9 cellular contexts compared by ENCODE assay signal in the genomic region with DNA sequence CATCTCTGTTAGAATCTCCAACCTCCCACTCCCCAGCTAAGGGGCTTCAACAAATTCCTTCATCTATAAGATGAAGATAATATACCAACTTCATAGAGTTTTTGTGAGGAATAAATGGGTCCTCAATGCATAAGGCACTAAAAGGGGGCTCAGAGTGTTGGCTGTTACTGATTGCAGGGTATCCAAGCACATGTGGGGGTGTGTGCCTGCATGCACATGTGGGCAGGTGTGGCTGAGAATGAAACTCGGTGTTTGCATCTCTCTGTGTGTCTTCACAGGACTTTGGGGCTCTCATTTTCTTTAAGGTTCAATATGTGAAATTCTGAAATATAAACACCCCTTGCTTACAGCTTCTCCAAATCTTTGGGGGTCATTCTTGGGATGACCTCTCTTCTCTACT. TPM values are rescaled to one million over a fixed set of nuclear protein-coding genes. Genes with fewer than 3 reads are reported as not detected.
DNase-seq lines count a peak whose midpoint lies in the region; ATAC-seq and TF ChIP-seq lines count a peak whose summit lies in the region.
"Had no signal": no experiment of that assay in that cellular context is flagged by ENCODE, and none has a peak within 500 bp of the region (broad histone marks: within the 10 kb centered on the region; RNA-seq: fewer than 3 reads in every experiment).

No MANE protein-coding gene starts in this region.

- ATAC-seq in GM18907 (IDR thresholded peaks at IDR 0.05; ENCODE audit: unreplicated experiment) (peak; percentile 33), HG02885 (IDR thresholded peaks at IDR 0.05; ENCODE audit: poor library complexity, unreplicated experiment) (peak; percentile 33), HG03565 (IDR thresholded peaks at IDR 0.05; ENCODE audit: unreplicated experiment) (no peak)

- no peaks in the 10 kb centered on the region for H3K9me3 ChIP-seq in subcutaneous abdominal adipose tissue (ENCODE audit: control insufficient read depth in 5 of 5, low read length in 5 of 5)

- no peaks in the 10 kb centered on the region for H3K27me3 ChIP-seq in subcutaneous abdominal adipose tissue (ENCODE audit: control insufficient read depth in 5 of 5, insufficient read depth in 4 of 5, low read length in 5 of 5)

- no peaks in the 10 kb centered on the region for H3K36me3 Mint-ChIP-seq in chondrocyte (ENCODE audit: low read depth)

- no peaks in the 10 kb centered on the region for H3K27me3 Mint-ChIP-seq in chondrocyte (ENCODE audit: low read depth)

- H3K4me1 Mint-ChIP-seq in chondrocyte (ENCODE audit: low read depth): peaks cover 18% of the 10 kb centered on the region

- peak overlapping the region; percentile 66 for H3K27ac Mint-ChIP-seq in chondrocyte (ENCODE audit: unreplicated experiment)

- no peaks in the 10 kb centered on the region for H3K36me3 ChIP-seq in subcutaneous abdominal adipose tissue (ENCODE audit: control insufficient read depth in 5 of 5, insufficient read depth in 5 of 5, low read length in 5 of 5)

- no peak overlapping the region for H3K4me3 ChIP-seq in subcutaneous abdominal adipose tissue (ENCODE audit: low read depth in 1 of 5, low read length in 5 of 5)

- no peaks in the 10 kb centered on the region for H3K9me3 Mint-ChIP-seq in chondrocyte (ENCODE audit: low read depth)

- no peak for DNase-seq in chondrocyte (ENCODE audit: low spot score)
- DNase-seq in EL: no peak
- no peak for DNase-seq in NCI-H187 treated with DMSO at 0.1 percent for 48 hours (lab: John Stamatoyannopoulos, UW)
- DNase-seq: activated CD4-positive, alpha-beta T cell treated with anti-CD3 and anti-CD28 coated beads, Interleukin-2, amount 50 U/mL, for 48 hours; NCI-H1436 had no signal

- peak overlapping the region; percentile 70 for H3K27ac ChIP-seq in subcutaneous abdominal adipose tissue (ENCODE audit: low read depth, low read length)

- no peak for TF ChIP-seq CTCF in chondrocyte (IDR thresholded peaks at IDR 0.05)

- H3K4me1 ChIP-seq in subcutaneous abdominal adipose tissue (ENCODE audit: control insufficient read depth in 5 of 5, insufficient read depth in 5 of 5, low read length in 5 of 5): peaks cover 16 to 56% (median 46%) of the 10 kb centered on the region in 5 donors

- H3K9ac ChIP-seq in subcutaneous abdominal adipose tissue (ENCODE audit: low read length in 5 of 5): peak overlapping the region in 3 of 5 donors; percentile 18 to 64 (median 45)

- H3K4me3 Mint-ChIP-seq in chondrocyte (ENCODE audit: unreplicated experiment): no peak overlapping the region

RNA-seq across cellular contexts. Expression of gene PPP1R9B, which starts 4.1 kb away (rescaled TPM):
- 75.4 to 84.2 TPM (median 79.3 TPM) in 3 replicates for total RNA-seq in chondrocyte

RNA-seq across cellular contexts. Expression of gene SGCA, which starts 11.2 kb away (rescaled TPM):
- 0.85 to 5.5 TPM (median 1.3 TPM) in 3 replicates for total RNA-seq in chondrocyte

RNA-seq across cellular contexts. Expression of gene SAMD14, which starts 24.6 kb away (rescaled TPM):
- 26.0 to 29.4 TPM (median 27.6 TPM) in 3 replicates for total RNA-seq in chondrocyte

RNA-seq across cellular contexts. Expression of gene COL1A1, which starts 46.8 kb away (rescaled TPM):
- 34,852 to 36,120 TPM (median 35,333 TPM) in 3 replicates for total RNA-seq in chondrocyte

RNA-seq across cellular contexts. Expression of gene PDK2, which starts 59.5 kb away (rescaled TPM):
- total RNA-seq in chondrocyte: 28.9 to 38.0 TPM (median 31.1 TPM) in 3 replicates
